ENCODE assay signal across 10 cellular contexts in the genomic region with DNA sequence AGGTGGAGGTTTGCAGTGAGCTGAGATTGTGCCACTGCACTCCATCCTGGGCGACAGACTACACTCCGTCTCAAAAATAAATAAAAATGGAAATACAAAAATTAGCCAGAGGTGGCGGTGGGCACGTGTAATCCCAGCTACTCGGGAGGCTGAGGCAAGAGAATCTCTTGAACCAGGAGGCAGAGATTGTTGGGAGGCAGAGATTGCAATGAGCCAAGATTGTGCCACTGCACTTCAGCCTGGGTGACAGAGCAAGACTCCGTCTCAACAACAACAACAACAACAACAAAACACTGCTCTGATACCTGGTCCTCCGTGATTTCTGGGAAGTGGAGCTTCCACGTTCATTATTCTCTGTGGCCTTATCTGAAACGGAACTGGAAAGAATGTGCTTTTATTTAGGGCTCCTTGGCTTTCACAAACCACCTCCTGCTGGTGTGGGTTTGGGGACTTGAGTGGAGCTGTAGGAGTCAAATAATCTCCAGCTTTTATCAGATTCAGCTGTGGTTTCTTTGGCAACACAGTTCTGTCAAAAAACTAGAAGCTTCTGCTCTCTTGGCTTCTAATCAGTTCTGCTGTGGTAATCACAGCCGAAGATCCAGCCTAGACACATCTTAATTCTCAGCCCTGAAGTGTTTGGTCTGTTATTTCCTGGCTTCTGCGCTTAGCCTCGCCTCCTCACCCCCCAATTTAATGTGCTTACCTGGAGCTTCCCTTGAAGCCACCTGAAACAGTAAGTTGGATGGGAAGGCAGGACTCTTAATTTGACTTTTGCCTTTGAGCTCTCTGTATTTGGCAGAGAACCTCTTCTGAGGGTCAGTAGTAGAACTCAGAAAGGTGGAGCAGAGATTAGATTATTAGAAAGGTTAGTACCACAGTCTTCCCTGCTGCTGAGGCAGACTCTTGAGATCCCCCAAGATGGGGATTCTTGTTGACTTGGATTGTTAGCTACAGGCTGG. TPM values are rescaled to one million over a fixed set of nuclear protein-coding genes. Genes with fewer than 3 reads are reported as not detected.
A peak's percentile ranks its signal among the peaks of the same experiment; 100 is the strongest.
DNase-seq lines count a peak whose midpoint lies in the region; ATAC-seq, FAIRE-seq and TF ChIP-seq lines count a peak whose summit lies in the region.
"Had no signal": no experiment of that assay in that cellular context is flagged by ENCODE, and none has a peak within 500 bp of the region (broad histone marks: within the 10 kb centered on the region; RNA-seq: fewer than 3 reads in every experiment).

No MANE protein-coding gene starts in this region.

- DNase-seq in GF-D8 (lab: John Stamatoyannopoulos, UW): peak; percentile 54
- peak in 4 of 34 experiments; percentile 19 to 34 (median 26) for DNase-seq in T-cell
- no peak for DNase-seq in endothelial cell of umbilical vein (ENCODE audit: low read depth, low spot score)
- DNase-seq in smooth muscle cell (lab: John Stamatoyannopoulos, UW; ENCODE audit: unreplicated experiment): no peak
- DNase-seq in DMS53 treated with DMSO at 0.1 percent for 48 hours (lab: John Stamatoyannopoulos, UW; ENCODE audit: unreplicated experiment): no peak
- DNase-seq in NCI-H524 treated with DMSO at 0.1 percent for 48 hours (lab: John Stamatoyannopoulos, UW): no peak
- no peak for DNase-seq in NCI-H1436 treated with DMSO at 0.1 percent for 48 hours (lab: John Stamatoyannopoulos, UW)
- DNase-seq: stimulated activated CD4-positive, alpha-beta T cell treated with anti-CD3 and anti-CD28 coated beads, Interleukin-12 subunit alpha, Interleukin-12 subunit beta, amount 100 ng/mL, for 4 hours had no signal

- TF ChIP-seq CTCF in endothelial cell of umbilical vein (IDR thresholded peaks at IDR 0.05; ENCODE audit: extremely low read depth in 1 of 2, insufficient read depth in 1 of 2, low read depth in 1 of 2, low read length in 2 of 2): no peak
- no peak for TF ChIP-seq CTCF in smooth muscle cell (IDR thresholded peaks at IDR 0.05; ENCODE audit: borderline replicate concordance, insufficient read depth, poor library complexity, severe bottlenecking)

- H3K9me3 Mint-ChIP-seq in T-cell: no peaks in the 10 kb centered on the region

- H3K27me3 ChIP-seq in endothelial cell of umbilical vein (ENCODE audit: control insufficient read depth in 2 of 2, insufficient read depth in 2 of 2, low read length in 2 of 2): no peaks in the 10 kb centered on the region
- no peaks in the 10 kb centered on the region for H3K27me3 ChIP-seq in smooth muscle cell (ENCODE audit: low read depth)

- WGBS in smooth muscle cell (ENCODE audit: low lambda C conversion rate): 65% methylated on average over 12 of the region's 12 CpGs

- peak overlapping the region; percentile 18 to 52 (median 50) for H3K4me3 Mint-ChIP-seq in T-cell

- H3K4me3 ChIP-seq in endothelial cell of umbilical vein (replicated peaks in 1 of 3; ENCODE audit: insufficient read depth in 1 of 3, low read depth in 1 of 3, low read length in 3 of 3) (no peak overlapping the region), smooth muscle cell (no peak overlapping the region)

- H3K36me3 ChIP-seq in endothelial cell of umbilical vein (ENCODE audit: control insufficient read depth in 2 of 2, extremely low read depth in 1 of 2, insufficient read depth in 2 of 2, low read length in 2 of 2) (no peaks in the 10 kb centered on the region), smooth muscle cell (ENCODE audit: low read depth) (no peaks in the 10 kb centered on the region)

- H3F3A ChIP-seq in smooth muscle cell (ENCODE audit: low read depth): no peaks in the 10 kb centered on the region

- no peaks in the 10 kb centered on the region for H3K79me2 ChIP-seq in endothelial cell of umbilical vein (ENCODE audit: control insufficient read depth, insufficient read depth, low read length)
- no peaks in the 10 kb centered on the region for H3K79me2 ChIP-seq in smooth muscle cell (ENCODE audit: low read depth)

- no peaks in the 10 kb centered on the region for H3K9me1 ChIP-seq in endothelial cell of umbilical vein (replicated peaks; ENCODE audit: control insufficient read depth, extremely low read depth, insufficient read depth, low read length)

- CTCF ChIA-PET in T-cell (lab: Charles Lee): interaction anchor here (0.8 to 1.5 kb wide), 6 partner anchors 9 to 47 kb away, joined by 3 to 7 read pairs (median 4); no protein-coding TSS in a partner anchor
- CTCF ChIA-PET in endothelial cell of umbilical vein (lab: Charles Lee): interaction anchor here (0.6 to 1.6 kb wide), 6 partner anchors 10 to 156 kb away, joined by 3 to 9 read pairs (median 3); partner anchors contain the start of gene IRAK2

- H3K4me1 Mint-ChIP-seq in T-cell: peaks cover 47 to 60% (median 53%) of the 10 kb centered on the region in 3 donors

- H3K9ac ChIP-seq in endothelial cell of umbilical vein (replicated peaks; ENCODE audit: extremely low read depth, insufficient read depth, low read length) (no peak overlapping the region), smooth muscle cell (ENCODE audit: low read depth) (no peak overlapping the region)

- H2AFZ ChIP-seq in endothelial cell of umbilical vein (ENCODE audit: low read depth, low read length) (no peak overlapping the region), smooth muscle cell (ENCODE audit: low read depth) (no peak overlapping the region)

- dilution Hi-C loops in endothelial cell of umbilical vein (cut with MboI; ENCODE audit: extremely low pct_ligation_motif_present, low sequenced_read_pairs): no loop called here

- intact Hi-C loops in endothelial cell of umbilical vein (cut with micrococcal nuclease): no loop called here

- no peaks in the 10 kb centered on the region for H4K20me1 ChIP-seq in endothelial cell of umbilical vein (replicated peaks; ENCODE audit: control insufficient read depth, extremely low read depth, insufficient read depth, low read length)
- H4K20me1 ChIP-seq in smooth muscle cell (ENCODE audit: low read depth): no peaks in the 10 kb centered on the region

- peaks cover 4% of the 10 kb centered on the region for H3K36me3 Mint-ChIP-seq in T-cell

- peak; percentile 68 for FAIRE-seq in endothelial cell of umbilical vein (lab: Jason Lieb, UNC)
- FAIRE-seq: RCC 7860 had no signal

- H3K4me2 ChIP-seq in endothelial cell of umbilical vein (ENCODE audit: insufficient read depth, low read length) (no peak overlapping the region), smooth muscle cell (peak overlapping the region; percentile 65)

- ATAC-seq in T-cell (replicated peaks in 1 of 4): peak; percentile 78 to 87 (median 80)
- ATAC-seq: left lobe of liver had no signal

- H3K4me1 ChIP-seq in endothelial cell of umbilical vein (ENCODE audit: control insufficient read depth, extremely low read depth, insufficient read depth, low read length): peaks cover 28% of the 10 kb centered on the region
- peaks cover 4% of the 10 kb centered on the region for H3K4me1 ChIP-seq in smooth muscle cell (ENCODE audit: low read depth)

- POLR2A ChIA-PET in T-cell (lab: Charles Lee): interaction anchor here (0.6 to 1.2 kb wide), 6 partner anchors 9 to 82 kb away, joined by 4 to 11 read pairs (median 6); no protein-coding TSS in a partner anchor
- POLR2A ChIA-PET in endothelial cell of umbilical vein (lab: Charles Lee): interaction anchor here (0.6 kb wide), 3 partner anchors 14 to 567 kb away, joined by 3 to 6 read pairs (median 4); no protein-coding TSS in a partner anchor

- peak overlapping the region; percentile 96 to 97 for H3K27ac Mint-ChIP-seq in T-cell

- no peaks in the 10 kb centered on the region for H3K27me3 Mint-ChIP-seq in T-cell

- no TSS peak for BruUV-seq in endothelial cell of umbilical vein (replicated peaks; lab: Mats Ljungman, UMichigan)

- H3K9me3 ChIP-seq in endothelial cell of umbilical vein (replicated peaks; ENCODE audit: control insufficient read depth, insufficient read depth, low read length) (no peaks in the 10 kb centered on the region), smooth muscle cell (replicated peaks; ENCODE audit: low read depth) (no peaks in the 10 kb centered on the region)

- H3K27ac ChIP-seq in endothelial cell of umbilical vein (ENCODE audit: insufficient read depth, low read depth, low read length) (no peak overlapping the region), smooth muscle cell (ENCODE audit: low read depth) (peak overlapping the region; percentile 34)

- TF ChIP-seq POLR2A in endothelial cell of umbilical vein (IDR thresholded peaks at IDR 0.05; ENCODE audit: low read depth, low read length): no peak

TF ChIP-seq in endothelial cell of umbilical vein, 7 proteins besides CTCF, POLR2A, EP300 and RAD21 (continues in another document):
- TF ChIP-seq FOS (IDR thresholded peaks at IDR 0.05; ENCODE audit: borderline replicate concordance, insufficient read depth, low read length) (no peak), GATA2 (IDR thresholded peaks at IDR 0.05; ENCODE audit: insufficient read depth, insufficient read length, low read depth, low read length) (no peak), EZH2 (IDR thresholded peaks at IDR 0.05; ENCODE audit: borderline replicate concordance, low read depth, low read length, severe bottlenecking) (no peak), MAX (IDR thresholded peaks at IDR 0.05; ENCODE audit: insufficient read depth, insufficient read length) (no peak)

RNA-seq across cellular contexts. Expression of gene IRAK2, which starts 21.4 kb away (rescaled TPM):
- total RNA-seq in T-cell (1 to 10 TPM; 2.9 to 5.0 (median 3.7) TPM), endothelial cell of umbilical vein (10.0 and 11.1 TPM in 2 replicates), smooth muscle cell (1.9 and 3.4 TPM in 2 replicates)
- polyA plus RNA-seq in endothelial cell of umbilical vein (7.3 and 7.9 TPM in 2 replicates), smooth muscle cell (2.8 and 3.3 TPM in 2 replicates)
- 7.8 TPM in 2 replicates for polyA plus RNA-seq in endothelial cell of umbilical vein (2011; cell fraction: cytosol; rRNA removed)
- polyA plus RNA-seq in endothelial cell of umbilical vein (2011; cell fraction: nucleus; rRNA removed): 6.7 and 7.3 TPM in 2 replicates
- 6.2 and 7.9 TPM in 2 replicates for polyA plus RNA-seq in endothelial cell of umbilical vein (2012)
- polyA minus RNA-seq in endothelial cell of umbilical vein: 7.6 and 7.7 TPM in 2 replicates
- polyA minus RNA-seq in endothelial cell of umbilical vein (2011; cell fraction: cytosol; rRNA and poly(A)+ RNA removed): 7.8 TPM
- 5.3 and 5.7 TPM in 2 replicates for polyA minus RNA-seq in endothelial cell of umbilical vein (2011; cell fraction: nucleus; rRNA and poly(A)+ RNA removed)

RNA-seq across cellular contexts. Expression of gene VHL, which starts 44.5 kb away (rescaled TPM):
- total RNA-seq in T-cell: 10 to 100 TPM; 57.2 to 75.0 (median 59.8) TPM
- 39.2 and 41.0 TPM in 2 replicates for total RNA-seq in endothelial cell of umbilical vein
- 8.5 and 10.4 TPM in 2 replicates for polyA plus RNA-seq in endothelial cell of umbilical vein
- polyA plus RNA-seq in endothelial cell of umbilical vein (2011; cell fraction: cytosol; rRNA removed): 8.9 and 9.2 TPM in 2 replicates
- polyA plus RNA-seq in endothelial cell of umbilical vein (2011; cell fraction: nucleus; rRNA removed): 11.8 and 17.7 TPM in 2 replicates
- polyA plus RNA-seq in endothelial cell of umbilical vein (2012): 23.4 and 25.5 TPM in 2 replicates
- polyA minus RNA-seq in endothelial cell of umbilical vein: 24.4 and 26.6 TPM in 2 replicates
- 19.6 TPM for polyA minus RNA-seq in endothelial cell of umbilical vein (2011; cell fraction: cytosol; rRNA and poly(A)+ RNA removed)
- 8.9 and 9.8 TPM in 2 replicates for polyA minus RNA-seq in endothelial cell of umbilical vein (2011; cell fraction: nucleus; rRNA and poly(A)+ RNA removed)
- total RNA-seq in smooth muscle cell: 21.4 and 26.8 TPM in 2 replicates
- polyA plus RNA-seq in smooth muscle cell: 13.9 and 19.5 TPM in 2 replicates
